22 cellular contexts compared by ENCODE assay signal in the genomic region with DNA sequence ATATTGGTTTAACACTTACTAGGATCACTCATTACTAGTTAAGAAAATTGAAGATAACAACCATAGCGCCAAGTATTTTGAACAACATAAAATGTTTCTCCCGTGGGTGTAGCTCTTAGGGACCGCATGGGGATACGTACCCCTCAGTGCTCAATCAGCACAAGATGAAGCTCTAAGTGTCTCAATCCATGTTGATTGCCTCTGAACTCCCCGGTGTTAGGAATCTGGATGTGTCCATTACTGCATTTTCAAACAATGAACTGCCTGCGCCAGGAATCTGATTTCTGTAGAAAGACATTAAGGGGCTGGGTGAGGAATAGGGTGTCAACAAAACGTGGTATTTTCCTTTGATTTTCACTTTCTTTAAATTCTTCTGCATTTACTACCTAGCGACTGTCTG.
"Had no signal": no experiment of that assay in that cellular context is flagged by ENCODE, and none has a peak within 500 bp of the region (broad histone marks: within the 10 kb centered on the region; RNA-seq: fewer than 3 reads in every experiment).

No MANE protein-coding gene starts in this region.

- DNase-seq: effector CD4-positive, alpha-beta T cell; endodermal cell; erythroblast; foreskin melanocyte; head of caudate nucleus; kidney glomerular epithelial cell; naive thymus-derived CD4-positive, alpha-beta T cell; nephron progenitor cell; nucleus accumbens; ovary; right cardiac atrium; small intestine; stimulated activated CD4-positive, alpha-beta T cell treated with anti-CD3 and anti-CD28 coated beads, Interleukin-12 subunit alpha, Interleukin-12 subunit beta, amount 100 ng/mL, for 4 hours; stimulated activated naive CD4-positive, alpha-beta T cell; stomach; substantia nigra; transverse colon had no signal

- H3K36me3 Mint-ChIP-seq: naive thymus-derived CD4-positive, alpha-beta T cell had no signal

- H3K4me3 Mint-ChIP-seq: endodermal cell; naive thymus-derived CD4-positive, alpha-beta T cell; nephron progenitor cell had no signal

- ATAC-seq: naive thymus-derived CD4-positive, alpha-beta T cell; right cardiac atrium had no signal

- H3K9me3 ChIP-seq: ovary, stomach, thoracic aorta, transverse colon had no signal

- H3K4me1 Mint-ChIP-seq: naive thymus-derived CD4-positive, alpha-beta T cell had no signal

- H3K4me3 ChIP-seq: coronary artery, hepatocyte, ovary, stomach, thoracic aorta, transverse colon had no signal

- H3K27me3 ChIP-seq: hepatocyte, ovary, stomach, transverse colon had no signal

- H3K4me1 ChIP-seq: stomach had no signal

- FAIRE-seq: endothelial cell of umbilical vein, islet of Langerhans had no signal

- H3K4me2 ChIP-seq: hepatocyte had no signal

- H3K79me2 ChIP-seq: hepatocyte had no signal

- H3K27ac ChIP-seq: coronary artery, hepatocyte, ovary, stomach, thoracic aorta, transverse colon had no signal

- H3K36me3 ChIP-seq: ovary, stomach, thoracic aorta, transverse colon had no signal

- H2AFZ ChIP-seq: hepatocyte had no signal

- H3K27ac Mint-ChIP-seq: nephron progenitor cell had no signal
